In genomic region chrX:103688949-103689348, GRCh38 we compare ENCODE assay signal across 9 cellular contexts. TPM values are rescaled to one million over a fixed set of nuclear protein-coding genes. Genes with fewer than 3 reads are reported as not detected.
DNase-seq lines count a peak whose midpoint lies in the region; ATAC-seq and TF ChIP-seq lines count a peak whose summit lies in the region.
"Had no signal": no experiment of that assay in that cellular context is flagged by ENCODE, and none has a peak within 500 bp of the region (broad histone marks: within the 10 kb centered on the region; RNA-seq: fewer than 3 reads in every experiment).

No MANE protein-coding gene starts in this region.

- no peak for TF ChIP-seq POLR2A in vagina (IDR thresholded peaks at IDR 0.05)

- TF ChIP-seq CTCF in vagina (IDR thresholded peaks at IDR 0.05): peak in 2 of 3 experiments; percentile 54 to 61

- H3K27ac ChIP-seq in angular gyrus (ENCODE audit: low read depth, low read length) (peak overlapping the region; percentile 100), vagina (peak overlapping the region; percentile 95)

- intact Hi-C loops in vagina (cut with DNase I): loop anchor here (5.0 kb wide), 1 partner anchor 152 kb away; no protein-coding TSS in a partner anchor

- no peak overlapping the region for H3K4me3 ChIP-seq in vagina

- H3K27me3 ChIP-seq in vagina: no peaks in the 10 kb centered on the region

- no peak for ATAC-seq in GM19023 (IDR thresholded peaks at IDR 0.05; ENCODE audit: unreplicated experiment)

- no peaks in the 10 kb centered on the region for H3K36me3 ChIP-seq in vagina

- H3K9me3 ChIP-seq in vagina: no peaks in the 10 kb centered on the region

- no peaks in the 10 kb centered on the region for H3K4me1 ChIP-seq in vagina

- DNase-seq in SIG-M5 treated with dmso at 0.1 percent for 504 hours (lab: John Stamatoyannopoulos, UW; ENCODE audit: unreplicated experiment) (peak; percentile 47), SIG-M5 (lab: John Stamatoyannopoulos, UW) (no peak), NCI-H1436 treated with DMSO at 0.1 percent for 48 hours (lab: John Stamatoyannopoulos, UW) (peak; percentile 21), kidney glomerular epithelial cell (lab: John Stamatoyannopoulos, UW) (peak; percentile 12), vagina (ENCODE audit: extremely low spot score in 2 of 2) (no peak), cortex of kidney (lab: John Stamatoyannopoulos, UW) (no peak)

RNA-seq across cellular contexts. Expression of gene MORF4L2, which starts 2.5 kb away (rescaled TPM):
- total RNA-seq in vagina: 170 TPM

RNA-seq across cellular contexts. Expression of gene TMEM31, which starts 21.8 kb away (rescaled TPM):
- total RNA-seq in vagina: not detected
- total RNA-seq: Daoy had no signal

Comparison
In these comparisons a context has a peak if more than half of its experiments do, and no peak if none do; other contexts are left out.
1. DNase-seq: peak in SIG-M5 treated with dmso at 0.1 percent for 504 hours (single experiment), NCI-H1436 treated with DMSO at 0.1 percent for 48 hours (single experiment) and kidney glomerular epithelial cell (single experiment); none in SIG-M5 (single experiment), vagina (0 of 2) and cortex of kidney (single experiment).